Comparison of ENCODE assay signal across 1 cellular context in genomic region chr17:81666342-81667191, GRCh38.
A peak's percentile ranks its signal among the peaks of the same experiment; 100 is the strongest.
TF ChIP-seq lines count a peak whose summit lies in the region.

CCDC137 (plus strand) TSS chr17:81666737; CDS start chr17:81666767, 30 bp downstream.
OXLD1 (minus strand) TSS chr17:81666605; CDS start chr17:81666577, 28 bp downstream.

TF ChIP-seq in HEK293, 187 proteins besides CTCF, POLR2A, EP300 and RAD21 (continued from another document and continues in another):
- TF ChIP-seq ZBTB11 (tag by site-specific recombination; conservative IDR thresholded peaks at IDR 0.05; ENCODE audit: low read depth) = peak; percentile 93
- no peak for TF ChIP-seq GLI2 (tag by site-specific recombination; IDR thresholded peaks at IDR 0.05; ENCODE audit: borderline replicate concordance, low read depth)
- TF ChIP-seq ZNF184 (tag by site-specific recombination; IDR thresholded peaks at IDR 0.05) = 0 out of 2 replicates have a peak, but pooled peaks have one; percentile 26
- peak; percentile 28 for TF ChIP-seq ZBTB17 (tag by site-specific recombination; IDR thresholded peaks at IDR 0.05)
- peak; percentile 71 for TF ChIP-seq ZBTB26 (tag by site-specific recombination; optimal IDR thresholded peaks at IDR 0.05)
- TF ChIP-seq ZFHX2 (tag by site-specific recombination; conservative IDR thresholded peaks at IDR 0.05) = peak; percentile 69
- TF ChIP-seq ZNF221 (tag by site-specific recombination; IDR thresholded peaks at IDR 0.05; ENCODE audit: borderline replicate concordance) = no peak
- no peak for TF ChIP-seq ZNF280C (tag by site-specific recombination; IDR thresholded peaks at IDR 0.05)
- peak; percentile 92 for TF ChIP-seq YY2 (tag by site-specific recombination; IDR thresholded peaks at IDR 0.05)
- TF ChIP-seq EGR2 (tag by site-specific recombination; IDR thresholded peaks at IDR 0.05; ENCODE audit: low read depth) = peak; percentile 56
- no peak for TF ChIP-seq ZNF555 (tag by site-specific recombination; conservative IDR thresholded peaks at IDR 0.05)
- TF ChIP-seq ZNF335 (tag by site-specific recombination; conservative IDR thresholded peaks at IDR 0.05) = peak; percentile 98
- TF ChIP-seq SP2 (tag by site-specific recombination; IDR thresholded peaks at IDR 0.05) = peak; percentile 99
- TF ChIP-seq ZSCAN4 (tag by site-specific recombination; IDR thresholded peaks at IDR 0.05) = no peak
- peak; percentile 100 for TF ChIP-seq GLIS2 (tag by site-specific recombination; IDR thresholded peaks at IDR 0.05)
- peak; percentile 97 for TF ChIP-seq ZBTB20 (tag by site-specific recombination; IDR thresholded peaks at IDR 0.05)
- peak; percentile 62; the same call in 1 of the 2 replicates for TF ChIP-seq KLF8 (tag by site-specific recombination; IDR thresholded peaks at IDR 0.05)
- peak; percentile 69; the same call in 1 of the 2 replicates for TF ChIP-seq ZNF76 (tag by site-specific recombination; IDR thresholded peaks at IDR 0.05; ENCODE audit: borderline replicate concordance, low read depth)
- peak; percentile 86 for TF ChIP-seq SP3 (tag by site-specific recombination; IDR thresholded peaks at IDR 0.05)
- TF ChIP-seq ZNF169 (tag by site-specific recombination; IDR thresholded peaks at IDR 0.05) = 0 out of 2 replicates have a peak, but pooled peaks have one; percentile 20
- peak; percentile 97 for TF ChIP-seq ZBTB48 (tag by site-specific recombination; IDR thresholded peaks at IDR 0.05)
- peak; percentile 45; the same call in 1 of the 2 replicates for TF ChIP-seq ZNF629 (tag by site-specific recombination; IDR thresholded peaks at IDR 0.05)
- TF ChIP-seq SP7 (tag by site-specific recombination; IDR thresholded peaks at IDR 0.05) = 0 out of 2 replicates have a peak, but pooled peaks have one; percentile 28
- TF ChIP-seq ZNF610 (tag by site-specific recombination; IDR thresholded peaks at IDR 0.05; ENCODE audit: borderline replicate concordance) = 0 out of 2 replicates have a peak, but pooled peaks have one; percentile 12
- 0 out of 2 replicates have a peak, but pooled peaks have one; percentile 16 for TF ChIP-seq KLF10 (tag by site-specific recombination; IDR thresholded peaks at IDR 0.05)
- TF ChIP-seq KLF1 (tag by site-specific recombination; IDR thresholded peaks at IDR 0.05) = 0 out of 2 replicates have a peak, but pooled peaks have one; percentile 4
- TF ChIP-seq ELK4 (IDR thresholded peaks at IDR 0.05; ENCODE audit: borderline replicate concordance, low read depth, low read length) = peak; percentile 85; the same call in 1 of the 2 replicates
- no peak for TF ChIP-seq HIC1 (tag by site-specific recombination; IDR thresholded peaks at IDR 0.05)
- TF ChIP-seq ZNF146 (tag by site-specific recombination; IDR thresholded peaks at IDR 0.05) = 0 out of 2 replicates have a peak, but pooled peaks have one; percentile 6
- TF ChIP-seq ZNF398 (tag by site-specific recombination; IDR thresholded peaks at IDR 0.05) = no peak
- no peak for TF ChIP-seq AEBP2 (tag by site-specific recombination; IDR thresholded peaks at IDR 0.05; ENCODE audit: borderline replicate concordance)
- TF ChIP-seq ZBTB8A (tag by site-specific recombination; IDR thresholded peaks at IDR 0.05) = peak; percentile 49; the same call in 1 of the 2 replicates
- no peak for TF ChIP-seq ZNF239 (tag by site-specific recombination; IDR thresholded peaks at IDR 0.05)
- peak; percentile 72 for TF ChIP-seq PRDM10 (tag by site-specific recombination; IDR thresholded peaks at IDR 0.05)
- peak; percentile 78; the same call in 1 of the 2 replicates for TF ChIP-seq ZNF561 (tag by site-specific recombination; IDR thresholded peaks at IDR 0.05; ENCODE audit: borderline replicate concordance)
- TF ChIP-seq YY1 (tag by site-specific recombination; IDR thresholded peaks at IDR 0.05) = peak; percentile 91; the same call in 1 of the 2 replicates
- no peak for TF ChIP-seq ZNF777 (tag by site-specific recombination; IDR thresholded peaks at IDR 0.05; ENCODE audit: borderline replicate concordance)
- 0 out of 2 replicates have a peak, but pooled peaks have one; percentile 62 for TF ChIP-seq ZNF785 (tag by site-specific recombination; IDR thresholded peaks at IDR 0.05)
- peak; percentile 46 for TF ChIP-seq ZNF600 (tag by site-specific recombination; IDR thresholded peaks at IDR 0.05)
- no peak for TF ChIP-seq ZNF707 (tag by site-specific recombination; IDR thresholded peaks at IDR 0.05)
